ENCODE assay signal across 8 cellular contexts in genomic region chr4:82560853-82561744, GRCh38. TPM values are rescaled to one million over a fixed set of nuclear protein-coding genes. Genes with fewer than 3 reads are reported as not detected.
DNase-seq lines count a peak whose midpoint lies in the region; ATAC-seq and TF ChIP-seq lines count a peak whose summit lies in the region.

No MANE protein-coding gene starts in this region.

- peaks cover 9% of the 10 kb centered on the region; the same call in 1 of the 2 replicates for H3K4me1 ChIP-seq in HUES6 (ENCODE audit: control insufficient read depth, insufficient read depth, low read length)
- peaks cover 0 to 14% (median 0%) of the 10 kb centered on the region in 4 donors for H3K4me1 ChIP-seq in tibial nerve
- no peaks in the 10 kb centered on the region for H3K4me1 ChIP-seq in OCI-LY7 (ENCODE audit: insufficient read depth, low read length, poor library complexity, severe bottlenecking)

- peak overlapping the region; percentile 61 for H3K9ac ChIP-seq in HUES6 (ENCODE audit: low read length)

- TF ChIP-seq POLR2A in lower leg skin (IDR thresholded peaks at IDR 0.05) (no peak), tibial nerve (IDR thresholded peaks at IDR 0.05) (no peak)

- H3K27ac ChIP-seq in HUES6 (ENCODE audit: low read depth, low read length): no peak overlapping the region
- H3K27ac ChIP-seq in tibial nerve: no peak overlapping the region
- H3K27ac ChIP-seq in OCI-LY7 (ENCODE audit: low read depth, low read length, poor library complexity, severe bottlenecking): no peak overlapping the region

- H3K4me3 ChIP-seq in AG04449 (ENCODE audit: low read depth, low read length) (peak overlapping the region; percentile 53), HUES6 (ENCODE audit: low read depth, low read length) (peak overlapping the region; percentile 67), lower leg skin (ENCODE audit: low read depth, poor library complexity, severe bottlenecking) (peak overlapping the region; percentile 10), tibial nerve (peak overlapping the region; percentile 30 to 82 (median 40)), OCI-LY7 (ENCODE audit: low read depth, low read length, poor library complexity, severe bottlenecking) (no peak overlapping the region)

- BruUV-seq in OCI-LY7 (replicated peaks; lab: Mats Ljungman, UMichigan): no TSS peak

- H3K9me2 ChIP-seq in OCI-LY7 (ENCODE audit: insufficient read depth, low read length): no peaks in the 10 kb centered on the region

- H3K27me3 ChIP-seq in HUES6 (ENCODE audit: control insufficient read depth, insufficient read depth, low read length) (peaks cover 22% of the 10 kb centered on the region), tibial nerve (peaks cover 0 to 20% of the 10 kb centered on the region in 2 donors)

- no peaks in the 10 kb centered on the region for H3K9me3 ChIP-seq in HUES6 (ENCODE audit: control insufficient read depth, insufficient read depth, low read depth, low read length)
- no peaks in the 10 kb centered on the region for H3K9me3 ChIP-seq in tibial nerve
- no peaks in the 10 kb centered on the region for H3K9me3 ChIP-seq in OCI-LY7 (ENCODE audit: low read length)

- CTCF ChIA-PET in AG04449 (lab: Yijun Ruan, JAX) (interaction anchor here (1.0 kb wide), 2 partner anchors 8 to 178 kb away, joined by 3 to 4 read pairs; no protein-coding TSS in a partner anchor), OCI-LY7 (lab: Charles Lee; ENCODE audit: unreplicated experiment) (no interaction called here)

- 41 to 47% methylated on average over 18 of the region's 55 CpGs for WGBS in lower leg skin, 2 donors
- WGBS in tibial nerve, 2 donors: 32 to 42% methylated on average over 23 to 29 of the region's 55 CpGs

- intact Hi-C loops in lower leg skin (cut with DNase I; ENCODE audit: low total_unique reads) (no loop called here), OCI-LY7 (cut with micrococcal nuclease; ENCODE audit: unreplicated experiment) (no loop called here)

- no peak for TF ChIP-seq CTCF in AG04449 (IDR thresholded peaks at IDR 0.05; ENCODE audit: insufficient read depth, low read length, missing control alignments)
- TF ChIP-seq CTCF in lower leg skin (IDR thresholded peaks at IDR 0.05): no peak
- no peak for TF ChIP-seq CTCF in tibial nerve (IDR thresholded peaks at IDR 0.05)
- TF ChIP-seq CTCF in OCI-LY7 (conservative IDR thresholded peaks at IDR 0.05; ENCODE audit: low read length): no peak

- no peak overlapping the region for H3K4me2 ChIP-seq in OCI-LY7 (ENCODE audit: low read length)

- no peak for ATAC-seq in HG02678 (IDR thresholded peaks at IDR 0.05; ENCODE audit: unreplicated experiment)

- H3K36me3 ChIP-seq in HUES6 (ENCODE audit: control insufficient read depth, insufficient read depth, low read length) (no peaks in the 10 kb centered on the region), tibial nerve (no peaks in the 10 kb centered on the region), OCI-LY7 (ENCODE audit: insufficient read depth, low read length) (no peaks in the 10 kb centered on the region)

- no peaks in the 10 kb centered on the region for H4K20me1 ChIP-seq in OCI-LY7 (ENCODE audit: insufficient read depth, low read length)

- TF ChIP-seq EP300 in tibial nerve (IDR thresholded peaks at IDR 0.05): no peak

- POLR2A ChIA-PET in AG04449 (lab: Yijun Ruan, JAX): no interaction called here
- POLR2A ChIA-PET in OCI-LY7 (lab: Charles Lee): no interaction called here

- no peak overlapping the region for H2AFZ ChIP-seq in OCI-LY7 (ENCODE audit: low read length)

- DNase-seq in AG04449 (ENCODE audit: low read depth, low spot score) (no peak), cerebellum (ENCODE audit: low spot score) (peak; percentile 2), lower leg skin (ENCODE audit: low spot score in 2 of 2) (no peak), tibial nerve (ENCODE audit: low spot score in 2 of 2) (no peak), OCI-LY7 (ENCODE audit: low spot score) (no peak), DMS153 (lab: John Stamatoyannopoulos, UW) (no peak)

- H3K79me2 ChIP-seq in OCI-LY7 (ENCODE audit: insufficient read depth, low read depth, low read length): no peaks in the 10 kb centered on the region

RNA-seq across cellular contexts. Expression of gene TMEM150C, which starts 0.7 kb away (rescaled TPM):
- total RNA-seq in cerebellum (15.2 TPM), lower leg skin (10 to 100 TPM in 1 of 4 donors, 1 to 10 TPM in 3; 3.4 to 15.5 (median 7.3) TPM), tibial nerve (10 to 100 TPM in 3 of 4 donors, 1 to 10 TPM in 1; 6.3 to 44.9 (median 16.0) TPM), OCI-LY7 (2022) (not detected in 2 replicates)
- total RNA-seq in OCI-LY7 (2014; rRNA removed; shearing (Covaris generic)): not detected in 2 replicates

Comparison
In these comparisons a context has a peak if more than half of its experiments do, and no peak if none do; other contexts are left out.
1. RNA of gene TMEM150C, which starts 0.7 kb away (total RNA-seq): 6.3 to 44.9 TPM in tibial nerve, 15.2 TPM in cerebellum (single experiment) and 3.4 to 15.5 TPM in lower leg skin; not detected in OCI-LY7; every median in the first group is over 4 times any median in the second.